26 cellular contexts compared by ENCODE assay signal in genomic region chr1:101365186-101365585, GRCh38.
A peak's percentile ranks its signal among the peaks of the same experiment; 100 is the strongest.
DNase-seq lines count a peak whose midpoint lies in the region; ATAC-seq and TF ChIP-seq lines count a peak whose summit lies in the region.
"Had no signal": no experiment of that assay in that cellular context is flagged by ENCODE, and none has a peak within 500 bp of the region (broad histone marks: within the 10 kb centered on the region; RNA-seq: fewer than 3 reads in every experiment).

No MANE protein-coding gene starts in this region.

- no peaks in the 10 kb centered on the region for H3K36me3 ChIP-seq in smooth muscle cell (ENCODE audit: low read depth)
- H3K36me3 ChIP-seq: prostate gland, tibial artery had no signal

- peaks cover 30% of the 10 kb centered on the region for H3K27me3 Mint-ChIP-seq in activated T-helper 2 cell treated with anti-CD3 and anti-CD28 coated beads, Interferon-gamma antibody, Interleukin-2, Interleukin-4, amounts not matched to agents 10 μg/mL and 5 μg/mL and 100 μg/mL, durations not matched to agents 14 hours and 24 hours and 36 hours (ENCODE audit: low read depth)
- H3K27me3 Mint-ChIP-seq: activated B cell treated with CpG ODN at 0.5 μM for 24 hours; B cell; naive thymus-derived CD8-positive, alpha-beta T cell had no signal

- no peaks in the 10 kb centered on the region for H3K9me3 ChIP-seq in smooth muscle cell (replicated peaks; ENCODE audit: low read depth)
- H3K9me3 ChIP-seq: prostate gland, tibial artery had no signal

- H3K36me3 Mint-ChIP-seq in activated T-helper 2 cell treated with anti-CD3 and anti-CD28 coated beads, Interferon-gamma antibody, Interleukin-2, Interleukin-4, amounts not matched to agents 10 μg/mL and 5 μg/mL and 100 μg/mL, durations not matched to agents 14 hours and 24 hours and 36 hours (ENCODE audit: low read depth) = no peaks in the 10 kb centered on the region
- H3K36me3 Mint-ChIP-seq: naive thymus-derived CD8-positive, alpha-beta T cell had no signal

- TF ChIP-seq CTCF in smooth muscle cell (IDR thresholded peaks at IDR 0.05; ENCODE audit: borderline replicate concordance, insufficient read depth, poor library complexity, severe bottlenecking) = no peak

- H3K79me2 ChIP-seq in smooth muscle cell (ENCODE audit: low read depth) = no peaks in the 10 kb centered on the region

- H3K4me1 ChIP-seq in smooth muscle cell (ENCODE audit: low read depth) = peaks cover 5% of the 10 kb centered on the region
- H3K4me1 ChIP-seq: prostate gland had no signal

- no peaks in the 10 kb centered on the region for H4K20me1 ChIP-seq in smooth muscle cell (ENCODE audit: low read depth)

- H3K4me3 Mint-ChIP-seq in activated T-helper 2 cell treated with anti-CD3 and anti-CD28 coated beads, Interferon-gamma antibody, Interleukin-2, Interleukin-4, amounts not matched to agents 10 μg/mL and 5 μg/mL and 100 μg/mL, durations not matched to agents 14 hours and 24 hours and 36 hours (ENCODE audit: low read depth) = no peak overlapping the region
- H3K4me3 Mint-ChIP-seq: activated B cell treated with CpG ODN at 0.5 μM for 24 hours; activated CD4-positive, alpha-beta memory T cell treated with anti-CD3 and anti-CD28 coated beads, Interleukin-2, amount 10 ng/mL, durations not matched to agents 7 days and 5 days; B cell; naive thymus-derived CD8-positive, alpha-beta T cell had no signal

- ATAC-seq in SK-N-SH treated with all-trans-retinoic acid at 6 μM for 48 hours = peak; percentile 25; the same call in 1 of the 3 replicates
- no peak for ATAC-seq in GM21737 (IDR thresholded peaks at IDR 0.05; ENCODE audit: unreplicated experiment)
- ATAC-seq: esophagus mucosa; left lobe of liver; naive thymus-derived CD8-positive, alpha-beta T cell; stimulated activated naive CD8-positive, alpha-beta T cell treated with anti-CD3 and anti-CD28 coated beads, Interleukin-15, Interleukin-2, amounts not matched to agents 100 U/mL and 50 U/mL, for 24 hours had no signal

- H3K4me2 ChIP-seq in smooth muscle cell = no peak overlapping the region

- H3K4me3 ChIP-seq in smooth muscle cell = no peak overlapping the region
- H3K4me3 ChIP-seq: prostate gland, tibial artery had no signal

- H3K27ac ChIP-seq in smooth muscle cell (ENCODE audit: low read depth) = peak overlapping the region; percentile 56
- H3K27ac ChIP-seq: HL-60, prostate gland, tibial artery had no signal

- H3K9ac ChIP-seq in smooth muscle cell (ENCODE audit: low read depth) = no peak overlapping the region

- intact Hi-C loops in activated T-helper 2 cell treated with anti-CD3 and anti-CD28 coated beads, Interferon-gamma antibody, Interleukin-2, Interleukin-4, amounts not matched to agents 10 μg/mL and 5 μg/mL and 100 μg/mL, durations not matched to agents 14 hours and 24 hours and 36 hours (cut with micrococcal nuclease) = no loop called here

- H3K27ac Mint-ChIP-seq in activated T-helper 2 cell treated with anti-CD3 and anti-CD28 coated beads, Interferon-gamma antibody, Interleukin-2, Interleukin-4, amounts not matched to agents 10 μg/mL and 5 μg/mL and 100 μg/mL, durations not matched to agents 14 hours and 24 hours and 36 hours = no peak overlapping the region
- H3K27ac Mint-ChIP-seq: activated B cell treated with CpG ODN at 0.5 μM for 24 hours; activated CD4-positive, alpha-beta memory T cell treated with anti-CD3 and anti-CD28 coated beads, Interleukin-2, amount 10 ng/mL, durations not matched to agents 7 days and 5 days; B cell had no signal

- no peaks in the 10 kb centered on the region for H3K9me3 Mint-ChIP-seq in activated T-helper 2 cell treated with anti-CD3 and anti-CD28 coated beads, Interferon-gamma antibody, Interleukin-2, Interleukin-4, amounts not matched to agents 10 μg/mL and 5 μg/mL and 100 μg/mL, durations not matched to agents 14 hours and 24 hours and 36 hours
- H3K9me3 Mint-ChIP-seq: activated CD4-positive, alpha-beta memory T cell treated with anti-CD3 and anti-CD28 coated beads, Interleukin-2, amount 10 ng/mL, durations not matched to agents 7 days and 5 days; naive thymus-derived CD8-positive, alpha-beta T cell had no signal

- H2AFZ ChIP-seq in smooth muscle cell (ENCODE audit: low read depth) = peak overlapping the region; percentile 9

- no peaks in the 10 kb centered on the region for H3K27me3 ChIP-seq in smooth muscle cell (ENCODE audit: low read depth)
- H3K27me3 ChIP-seq: tibial artery had no signal

- 49% methylated on average over 3 of the region's 3 CpGs for WGBS in smooth muscle cell (ENCODE audit: low lambda C conversion rate)

- peak; percentile 21 for DNase-seq in GM03348 (ENCODE audit: low spot score)
- DNase-seq in fibroblast of gingiva (ENCODE audit: low read depth) = peak; percentile 62
- DNase-seq in smooth muscle cell (lab: John Stamatoyannopoulos, UW; ENCODE audit: unreplicated experiment) = no peak
- no peak for DNase-seq in activated T-helper 2 cell treated with anti-CD3 and anti-CD28 coated beads, Interferon-gamma antibody, Interleukin-2, Interleukin-4, amounts not matched to agents 10 μg/mL and 5 μg/mL and 100 μg/mL, durations not matched to agents 14 hours and 24 hours and 36 hours (ENCODE audit: low spot score)
- no peak for DNase-seq in stimulated activated CD4-positive, alpha-beta T cell treated with anti-CD3 and anti-CD28 coated beads, Interleukin-15, amount 100 ng/mL, for 24 hours
- DNase-seq: activated B cell treated with CpG ODN at 0.5 μM for 24 hours; activated CD4-positive, alpha-beta memory T cell treated with anti-CD3 and anti-CD28 coated beads, Interleukin-2, amount 10 ng/mL, durations not matched to agents 7 days and 5 days; activated naive CD4-positive, alpha-beta T cell; amygdala; Calu3; effector CD8-positive, alpha-beta T cell; head of caudate nucleus; naive thymus-derived CD8-positive, alpha-beta T cell; NCI-H1048; NCI-H2081; NCI-H510A; stimulated activated CD4-positive, alpha-beta T cell treated with anti-CD3 and anti-CD28 coated beads, Interleukin-2, amount 100 ng/mL, for 24 hours; stimulated activated naive CD8-positive, alpha-beta T cell treated with anti-CD3 and anti-CD28 coated beads, Interleukin-15, Interleukin-2, amounts not matched to agents 100 U/mL and 50 U/mL, for 24 hours; tibial artery had no signal

- peaks cover 3% of the 10 kb centered on the region for H3K4me1 Mint-ChIP-seq in activated T-helper 2 cell treated with anti-CD3 and anti-CD28 coated beads, Interferon-gamma antibody, Interleukin-2, Interleukin-4, amounts not matched to agents 10 μg/mL and 5 μg/mL and 100 μg/mL, durations not matched to agents 14 hours and 24 hours and 36 hours (ENCODE audit: low read depth)
- H3K4me1 Mint-ChIP-seq: activated CD4-positive, alpha-beta memory T cell treated with anti-CD3 and anti-CD28 coated beads, Interleukin-2, amount 10 ng/mL, durations not matched to agents 7 days and 5 days had no signal

- H3F3A ChIP-seq in smooth muscle cell (ENCODE audit: low read depth) = no peaks in the 10 kb centered on the region

TF ChIP-seq in SK-N-SH treated with all-trans-retinoic acid at 6 μM for 48 hours, 23 proteins besides CTCF, POLR2A, EP300 and RAD21 (continues in another document):
- no peak for TF ChIP-seq ZC3H10 (CRISPR knock-in tag; IDR thresholded peaks at IDR 0.05)
- TF ChIP-seq POU6F1 (CRISPR knock-in tag; IDR thresholded peaks at IDR 0.05; ENCODE audit: borderline replicate concordance, low read depth) = no peak
- TF ChIP-seq ZNF70 (CRISPR knock-in tag; IDR thresholded peaks at IDR 0.05) = no peak
- no peak for TF ChIP-seq OSR1 (CRISPR knock-in tag; IDR thresholded peaks at IDR 0.05)
- no peak for TF ChIP-seq PPARA (CRISPR knock-in tag; IDR thresholded peaks at IDR 0.05; ENCODE audit: borderline replicate concordance)
- TF ChIP-seq BACH2 (CRISPR knock-in tag; IDR thresholded peaks at IDR 0.05; ENCODE audit: borderline replicate concordance) = no peak
- no peak for TF ChIP-seq GLIS3 (CRISPR knock-in tag; IDR thresholded peaks at IDR 0.05)
- TF ChIP-seq TCF4 (CRISPR knock-in tag; IDR thresholded peaks at IDR 0.05; ENCODE audit: borderline replicate concordance) = no peak
- TF ChIP-seq ARNTL (CRISPR knock-in tag; IDR thresholded peaks at IDR 0.05; ENCODE audit: borderline replicate concordance, low read depth) = no peak
- no peak for TF ChIP-seq ZNF565 (CRISPR knock-in tag; conservative IDR thresholded peaks at IDR 0.05; ENCODE audit: low read depth)
- TF ChIP-seq TSHZ2 (CRISPR knock-in tag; IDR thresholded peaks at IDR 0.05) = no peak

Comparison
In these comparisons a context has a peak if more than half of its experiments do, and no peak if none do; other contexts are left out.
1. DNase-seq: peak in GM03348 (single experiment) and fibroblast of gingiva (single experiment); none in smooth muscle cell (single experiment), activated T-helper 2 cell treated with anti-CD3 and anti-CD28 coated beads, Interferon-gamma antibody, Interleukin-2, Interleukin-4, amounts not matched to agents 10 μg/mL and 5 μg/mL and 100 μg/mL, durations not matched to agents 14 hours and 24 hours and 36 hours (single experiment) and stimulated activated CD4-positive, alpha-beta T cell treated with anti-CD3 and anti-CD28 coated beads, Interleukin-15, amount 100 ng/mL, for 24 hours (single experiment).